In genomic region chr15:71634820-71635219, GRCh38 we compare ENCODE assay signal across 14 cellular contexts.
DNase-seq lines count a peak whose midpoint lies in the region; TF ChIP-seq lines count a peak whose summit lies in the region.
"Had no signal": no experiment of that assay in that cellular context is flagged by ENCODE, and none has a peak within 500 bp of the region (broad histone marks: within the 10 kb centered on the region; RNA-seq: fewer than 3 reads in every experiment).

No MANE protein-coding gene starts in this region.

- peaks cover 4% of the 10 kb centered on the region for H3K4me1 ChIP-seq in endodermal cell (ENCODE audit: control insufficient read depth, insufficient read depth, low read length)

- H3K27me3 ChIP-seq in endodermal cell (ENCODE audit: control insufficient read depth, insufficient read depth, low read length, poor library complexity, severe bottlenecking) = no peaks in the 10 kb centered on the region

- no peak for TF ChIP-seq CTCF in endodermal cell (conservative IDR thresholded peaks at IDR 0.05)
- TF ChIP-seq CTCF in retinal pigment epithelial cell (conservative IDR thresholded peaks at IDR 0.05; ENCODE audit: low read depth, low read length) = no peak
- no peak for TF ChIP-seq CTCF in GM13977 (IDR thresholded peaks at IDR 0.05; ENCODE audit: extremely low read depth, insufficient read depth, missing control alignments)

- H3K9me3 ChIP-seq in endodermal cell (ENCODE audit: control insufficient read depth, low read length) = no peaks in the 10 kb centered on the region

- H3K4me3 ChIP-seq in endodermal cell (ENCODE audit: low read length) (peak overlapping the region; percentile 4), retinal pigment epithelial cell (ENCODE audit: low read length) (no peak overlapping the region)

- H3K27ac Mint-ChIP-seq in endodermal cell = peak overlapping the region; percentile 78
- H3K27ac Mint-ChIP-seq: dendritic cell treated with granulocyte-macrophage colony-stimulating factor and Interleukin-4, amounts not matched to agents 40 ng/mL and 50 ng/mL, for 4 days had no signal

- peaks cover 2% of the 10 kb centered on the region for H3K27me3 Mint-ChIP-seq in endodermal cell (ENCODE audit: insufficient read depth)

- no peaks in the 10 kb centered on the region for H3K36me3 Mint-ChIP-seq in endodermal cell (ENCODE audit: low read depth)
- H3K36me3 Mint-ChIP-seq: naive B cell had no signal

- H3K9me3 Mint-ChIP-seq in endodermal cell = no peaks in the 10 kb centered on the region
- H3K9me3 Mint-ChIP-seq: dendritic cell treated with granulocyte-macrophage colony-stimulating factor and Interleukin-4, amounts not matched to agents 40 ng/mL and 50 ng/mL, for 4 days had no signal

- no peak overlapping the region for H3K9ac ChIP-seq in endodermal cell (ENCODE audit: extremely low read depth, low read length, poor library complexity, severe bottlenecking)

- no peak overlapping the region for H3K4me3 Mint-ChIP-seq in endodermal cell
- H3K4me3 Mint-ChIP-seq: dendritic cell treated with granulocyte-macrophage colony-stimulating factor and Interleukin-4, amounts not matched to agents 40 ng/mL and 50 ng/mL, for 4 days; naive B cell had no signal

- DNase-seq in DMS 273 (lab: John Stamatoyannopoulos, UW; ENCODE audit: unreplicated experiment) (peak; percentile 8), DMS 273 treated with DMSO at 0.1 percent for 48 hours (lab: John Stamatoyannopoulos, UW) (no peak), NCI-H510A treated with DMSO at 0.1 percent for 48 hours (lab: John Stamatoyannopoulos, UW) (peak; percentile 67), endodermal cell (peak; percentile 64), retinal pigment epithelial cell (ENCODE audit: low read depth) (peak; percentile 56), GM13977 (ENCODE audit: low spot score) (no peak), amygdala (lab: John Stamatoyannopoulos, UW) (no peak)
- DNase-seq in activated CD4-positive, alpha-beta T cell treated with anti-CD3 and anti-CD28 coated beads, Interleukin-2, amount 50 U/mL, for 1 hour = no peak
- DNase-seq: activated effector memory CD4-positive, alpha-beta T cell treated with Interleukin-2 at 50 U/mL for 16 hours; naive B cell; stimulated activated CD4-positive, alpha-beta T cell treated with anti-CD3 and anti-CD28 coated beads, Interleukin-15, amount 100 ng/mL, for 24 hours; stimulated activated naive CD4-positive, alpha-beta T cell treated with Interleukin-2 at 50 U/mL for 16 hours had no signal

- 36 to 44% methylated on average over 4 to 5 of the region's 5 CpGs for WGBS in endodermal cell (ENCODE audit: insufficient coverage in 1 of 2, insufficient read length in 1 of 2), 2 experiments

- H3K27ac ChIP-seq in endodermal cell (ENCODE audit: low read depth, low read length) = peak overlapping the region; percentile 5
- H3K27ac ChIP-seq: 22Rv1 had no signal

- in situ Hi-C loops in GM13977 (cut with MboI; ENCODE audit: low pct_unique_long_range_greater_than_20kb, low sequenced_read_pairs, unreplicated experiment) = no loop called here

- no peaks in the 10 kb centered on the region for H3K36me3 ChIP-seq in endodermal cell (ENCODE audit: control insufficient read depth, insufficient read depth, low read length)

- peaks cover 31% of the 10 kb centered on the region for H3K4me1 Mint-ChIP-seq in endodermal cell
- H3K4me1 Mint-ChIP-seq: naive B cell had no signal

Comparison
In these comparisons a context has a peak if more than half of its experiments do, and no peak if none do; other contexts are left out.
1. DNase-seq: peak in DMS 273 (single experiment), NCI-H510A treated with DMSO at 0.1 percent for 48 hours (single experiment), endodermal cell (single experiment) and retinal pigment epithelial cell (single experiment); none in DMS 273 treated with DMSO at 0.1 percent for 48 hours (single experiment), activated CD4-positive, alpha-beta T cell treated with anti-CD3 and anti-CD28 coated beads, Interleukin-2, amount 50 U/mL, for 1 hour (single experiment), GM13977 (single experiment) and amygdala (0 of 56).